28 cellular contexts compared by ENCODE assay signal in the genomic region with DNA sequence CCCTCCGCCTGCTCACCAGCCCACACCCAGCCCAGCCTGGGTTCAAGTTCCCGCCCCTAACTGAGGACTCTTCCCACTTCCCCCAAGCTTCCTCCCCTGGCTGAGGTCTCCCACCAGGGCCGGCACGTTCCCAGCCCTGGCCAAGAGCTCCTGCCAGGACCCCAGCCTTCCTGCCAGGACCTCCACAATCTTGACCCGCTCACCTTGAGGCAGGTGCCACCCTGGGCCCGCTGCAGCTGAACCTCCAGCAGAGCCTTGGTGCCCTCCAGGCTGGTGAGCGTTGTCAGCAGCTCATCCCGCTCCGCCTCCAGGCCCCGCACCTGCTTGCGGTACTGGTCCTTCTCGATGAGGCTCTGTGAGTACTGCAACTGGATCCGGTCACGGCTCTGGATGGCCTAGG. TPM values are rescaled to one million over a fixed set of nuclear protein-coding genes. Genes with fewer than 3 reads are reported as not detected.
"Had no signal": no experiment of that assay in that cellular context is flagged by ENCODE, and none has a peak within 500 bp of the region (broad histone marks: within the 10 kb centered on the region; RNA-seq: fewer than 3 reads in every experiment).

No MANE protein-coding gene starts in this region.

- H3K4me3 ChIP-seq: cardiac muscle cell, SJCRH30 had no signal

- H3K27me3 ChIP-seq: brain microvascular endothelial cell, cardiac muscle cell, SJCRH30 had no signal

- H3K4me2 ChIP-seq: SK-N-SH had no signal

- H3K9me3 ChIP-seq: SJCRH30, SK-N-SH had no signal

- DNase-seq: activated CD4-positive, alpha-beta memory T cell treated with anti-CD3 and anti-CD28 coated beads for 36 hours; activated CD4-positive, alpha-beta T cell treated with anti-CD3 and anti-CD28 coated beads, Interleukin-2, amount 10 ng/mL, durations not matched to agents 7 days and 5 days; activated CD4-positive, CD25-positive, alpha-beta regulatory T cell; activated gamma-delta T cell treated with Interleukin-2 at 50 U/mL for 16 hours; activated naive CD4-positive, alpha-beta T cell treated with anti-CD3 and anti-CD28 coated beads, Interleukin-2, amount 10 ng/mL, durations not matched to agents 7 days and 5 days; activated naive CD8-positive, alpha-beta T cell treated with anti-CD3 and anti-CD28 coated beads for 36 hours; activated T-cell treated with anti-CD3 and anti-CD28 coated beads for 4 hours; activated T-cell treated with anti-CD3 and anti-CD28 coated beads, Interleukin-2, amount 50 U/mL, for 72 hours; brain microvascular endothelial cell; MM.1S; NCI-H1105 treated with DMSO at 0.1 percent for 48 hours; NCI-H1436 treated with DMSO at 0.1 percent for 48 hours; NCI-H187; NCI-H2081; NCI-H2171; NCI-H345; NCI-H510A; NCI-H526 treated with DMSO at 0.1 percent for 48 hours; NCI-H82; SJCRH30; SK-N-SH; T-helper 1 cell had no signal

- H3K27ac ChIP-seq: brain microvascular endothelial cell, cardiac muscle cell, SJCRH30, VCaP had no signal

- ATAC-seq: activated T-cell treated with anti-CD3 and anti-CD28 coated beads, Interleukin-2, amount 50 U/mL, for 72 hours; Right ventricle myocardium inferior had no signal

- H3K36me3 ChIP-seq: cardiac muscle cell had no signal

RNA-seq across cellular contexts. Expression of a gene that starts 13.2 kb away (rescaled TPM):
- total RNA-seq: activated CD4-positive, alpha-beta T cell treated with anti-CD3 and anti-CD28 coated beads, Interleukin-2, amount 10 ng/mL, durations not matched to agents 7 days and 5 days; activated T-helper 2 cell treated with anti-CD3 and anti-CD28 coated beads, Interferon-gamma antibody, Interleukin-2, Interleukin-4, amounts not matched to agents 10 μg/mL and 5 μg/mL and 100 μg/mL, durations not matched to agents 14 hours and 24 hours and 36 hours had no signal

RNA-seq across cellular contexts. Expression of a gene that starts 19.8 kb away (rescaled TPM):
- total RNA-seq: RPMI7951 had no signal

RNA-seq across cellular contexts. Expression of a gene that starts 54.3 kb away (rescaled TPM):
- total RNA-seq: OCI-LY7 had no signal
